ENCODE assay signal across 15 cellular contexts in genomic region chr4:26887143-26887542, GRCh38. TPM values are rescaled to one million over a fixed set of nuclear protein-coding genes. Genes with fewer than 3 reads are reported as not detected.
DNase-seq lines count a peak whose midpoint lies in the region; ATAC-seq and TF ChIP-seq lines count a peak whose summit lies in the region.
"Had no signal": no experiment of that assay in that cellular context is flagged by ENCODE, and none has a peak within 500 bp of the region (broad histone marks: within the 10 kb centered on the region; RNA-seq: fewer than 3 reads in every experiment).

No MANE protein-coding gene starts in this region.

- peak overlapping the region; percentile 95 for H3K27ac ChIP-seq in OCI-LY7 (ENCODE audit: low read depth, low read length, poor library complexity, severe bottlenecking)
- H3K27ac ChIP-seq: A549, parathyroid adenoma had no signal

- BruUV-seq in OCI-LY7 (replicated peaks; lab: Mats Ljungman, UMichigan): no TSS peak

- H3K4me1 ChIP-seq in OCI-LY7 (ENCODE audit: insufficient read depth, low read length, poor library complexity, severe bottlenecking): peaks cover 52% of the 10 kb centered on the region
- H3K4me1 ChIP-seq: A549, parathyroid adenoma had no signal

- TF ChIP-seq CTCF in OCI-LY7 (conservative IDR thresholded peaks at IDR 0.05; ENCODE audit: low read length): no peak

- H3K79me2 ChIP-seq in OCI-LY7 (ENCODE audit: insufficient read depth, low read depth, low read length): peaks cover 100% of the 10 kb centered on the region
- H3K79me2 ChIP-seq: parathyroid adenoma had no signal

- H3K4me3 ChIP-seq in OCI-LY7 (ENCODE audit: low read depth, low read length, poor library complexity, severe bottlenecking): peak overlapping the region; percentile 61
- H3K4me3 ChIP-seq: A549, esophagus squamous epithelium had no signal

- H2AFZ ChIP-seq in OCI-LY7 (ENCODE audit: low read length): no peak overlapping the region
- H2AFZ ChIP-seq: parathyroid adenoma had no signal

- peak overlapping the region; percentile 94 for H3K27ac Mint-ChIP-seq in activated CD8-positive, alpha-beta memory T cell treated with anti-CD3 and anti-CD28 coated beads, Interleukin-2, amount 10 ng/mL, durations not matched to agents 7 days and 5 days
- peak overlapping the region; percentile 89 for H3K27ac Mint-ChIP-seq in activated naive CD8-positive, alpha-beta T cell treated with anti-CD3 and anti-CD28 coated beads, Interleukin-2, amount 50 U/mL, for 24 hours
- H3K27ac Mint-ChIP-seq in natural killer cell treated with Interleukin-12 subunit alpha and Interleukin-12 subunit beta and Interleukin-15 and Interleukin-18, amount 100 ng/mL, for 72 hours: peak overlapping the region; percentile 90 to 94
- H3K27ac Mint-ChIP-seq: WTC11 had no signal

- H3K4me3 Mint-ChIP-seq in activated CD8-positive, alpha-beta memory T cell treated with anti-CD3 and anti-CD28 coated beads, Interleukin-2, amount 10 ng/mL, durations not matched to agents 7 days and 5 days: peak overlapping the region; percentile 63
- H3K4me3 Mint-ChIP-seq in activated naive CD8-positive, alpha-beta T cell treated with anti-CD3 and anti-CD28 coated beads, Interleukin-2, amount 50 U/mL, for 24 hours: peak overlapping the region; percentile 62
- peak overlapping the region; percentile 86 for H3K4me3 Mint-ChIP-seq in natural killer cell treated with Interleukin-12 subunit alpha and Interleukin-12 subunit beta and Interleukin-15 and Interleukin-18, amount 100 ng/mL, for 72 hours
- H3K4me3 Mint-ChIP-seq: WTC11 had no signal

- H3K36me3 Mint-ChIP-seq in activated CD8-positive, alpha-beta memory T cell treated with anti-CD3 and anti-CD28 coated beads, Interleukin-2, amount 10 ng/mL, durations not matched to agents 7 days and 5 days: peaks cover 34% of the 10 kb centered on the region
- H3K36me3 Mint-ChIP-seq in activated naive CD8-positive, alpha-beta T cell treated with anti-CD3 and anti-CD28 coated beads, Interleukin-2, amount 50 U/mL, for 24 hours (ENCODE audit: low read depth): peaks cover 13% of the 10 kb centered on the region
- H3K36me3 Mint-ChIP-seq in natural killer cell treated with Interleukin-12 subunit alpha and Interleukin-12 subunit beta and Interleukin-15 and Interleukin-18, amount 100 ng/mL, for 72 hours: peaks cover 4% of the 10 kb centered on the region

- peaks cover 24% of the 10 kb centered on the region; the same call in 1 of the 2 replicates for H3K9me3 ChIP-seq in OCI-LY7 (ENCODE audit: low read length)
- H3K9me3 ChIP-seq: A549, esophagus squamous epithelium had no signal

- H3K27me3 Mint-ChIP-seq in activated CD8-positive, alpha-beta memory T cell treated with anti-CD3 and anti-CD28 coated beads, Interleukin-2, amount 10 ng/mL, durations not matched to agents 7 days and 5 days: no peaks in the 10 kb centered on the region
- H3K27me3 Mint-ChIP-seq in activated naive CD8-positive, alpha-beta T cell treated with anti-CD3 and anti-CD28 coated beads, Interleukin-2, amount 50 U/mL, for 24 hours: no peaks in the 10 kb centered on the region
- no peaks in the 10 kb centered on the region for H3K27me3 Mint-ChIP-seq in natural killer cell treated with Interleukin-12 subunit alpha and Interleukin-12 subunit beta and Interleukin-15 and Interleukin-18, amount 100 ng/mL, for 72 hours

- H3K9me2 ChIP-seq in OCI-LY7 (ENCODE audit: insufficient read depth, low read length): no peaks in the 10 kb centered on the region

- intact Hi-C loops in OCI-LY7 (cut with micrococcal nuclease; ENCODE audit: unreplicated experiment): no loop called here

- no peak for DNase-seq in activated CD8-positive, alpha-beta memory T cell treated with anti-CD3 and anti-CD28 coated beads, Interleukin-2, amount 10 ng/mL, durations not matched to agents 7 days and 5 days
- DNase-seq in activated CD8-positive, alpha-beta memory T cell treated with anti-CD3 and anti-CD28 coated beads for 24 hours: no peak
- DNase-seq in OCI-LY7 (ENCODE audit: low spot score) (no peak), SIG-M5 treated with dmso at 0.1 percent for 504 hours (lab: John Stamatoyannopoulos, UW; ENCODE audit: unreplicated experiment) (no peak)
- DNase-seq in activated naive CD8-positive, alpha-beta T cell treated with anti-CD3 and anti-CD28 coated beads, Interleukin-2, amount 50 U/mL, for 24 hours: no peak
- no peak for DNase-seq in natural killer cell treated with Interleukin-12 subunit alpha and Interleukin-12 subunit beta and Interleukin-15 and Interleukin-18, amount 100 ng/mL, for 72 hours (ENCODE audit: low spot score)
- DNase-seq: COR-L47, esophagus squamous epithelium, glutamatergic neuron, islet precursor cell had no signal

- peaks cover 3% of the 10 kb centered on the region for H3K9me3 Mint-ChIP-seq in activated CD8-positive, alpha-beta memory T cell treated with anti-CD3 and anti-CD28 coated beads, Interleukin-2, amount 10 ng/mL, durations not matched to agents 7 days and 5 days (ENCODE audit: low read depth)
- no peaks in the 10 kb centered on the region for H3K9me3 Mint-ChIP-seq in activated naive CD8-positive, alpha-beta T cell treated with anti-CD3 and anti-CD28 coated beads, Interleukin-2, amount 50 U/mL, for 24 hours
- peaks cover 6% of the 10 kb centered on the region for H3K9me3 Mint-ChIP-seq in natural killer cell treated with Interleukin-12 subunit alpha and Interleukin-12 subunit beta and Interleukin-15 and Interleukin-18, amount 100 ng/mL, for 72 hours

- CTCF ChIA-PET in activated CD8-positive, alpha-beta memory T cell treated with anti-CD3 and anti-CD28 coated beads, Interleukin-2, amount 10 ng/mL, durations not matched to agents 7 days and 5 days (lab: Charles Lee): interaction anchor here (0.7 to 3.4 kb wide), 8 partner anchors 14 to 114 kb away, joined by 3 to 23 read pairs (median 3); partner anchors contain the start of gene STIM2
- CTCF ChIA-PET in OCI-LY7 (lab: Charles Lee; ENCODE audit: unreplicated experiment): interaction anchor here (0.6 to 1.7 kb wide), 4 partner anchors 21 to 119 kb away, joined by 3 to 6 read pairs (median 4); no protein-coding TSS in a partner anchor

- peaks cover 54% of the 10 kb centered on the region for H3K36me3 ChIP-seq in OCI-LY7 (ENCODE audit: insufficient read depth, low read length)
- H3K36me3 ChIP-seq: esophagus squamous epithelium had no signal

- ATAC-seq in activated CD8-positive, alpha-beta memory T cell treated with anti-CD3 and anti-CD28 coated beads, Interleukin-2, amount 10 ng/mL, durations not matched to agents 7 days and 5 days: peak; percentile 8
- ATAC-seq in activated naive CD8-positive, alpha-beta T cell treated with anti-CD3 and anti-CD28 coated beads, Interleukin-2, amount 50 U/mL, for 24 hours: no peak
- no peak for ATAC-seq in natural killer cell treated with Interleukin-12 subunit alpha and Interleukin-12 subunit beta and Interleukin-15 and Interleukin-18, amount 100 ng/mL, for 72 hours
- ATAC-seq in HG03571 (IDR thresholded peaks at IDR 0.05; ENCODE audit: unreplicated experiment) (no peak), esophagus mucosa (no peak)
- ATAC-seq: A549, WTC11 had no signal

- POLR2A ChIA-PET in OCI-LY7 (lab: Charles Lee): interaction anchor here (0.6 to 7.5 kb wide), 28 partner anchors 9 to 1319 kb away, joined by 3 to 110 read pairs (median 6); partner anchors contain the start of gene STIM2

- peaks cover 59% of the 10 kb centered on the region for H3K4me1 Mint-ChIP-seq in activated CD8-positive, alpha-beta memory T cell treated with anti-CD3 and anti-CD28 coated beads, Interleukin-2, amount 10 ng/mL, durations not matched to agents 7 days and 5 days
- peaks cover 76% of the 10 kb centered on the region for H3K4me1 Mint-ChIP-seq in activated naive CD8-positive, alpha-beta T cell treated with anti-CD3 and anti-CD28 coated beads, Interleukin-2, amount 50 U/mL, for 24 hours
- H3K4me1 Mint-ChIP-seq in natural killer cell treated with Interleukin-12 subunit alpha and Interleukin-12 subunit beta and Interleukin-15 and Interleukin-18, amount 100 ng/mL, for 72 hours (ENCODE audit: low read depth in 2 of 2): peaks cover 51 to 62% of the 10 kb centered on the region in 2 donors

- H3K4me2 ChIP-seq in OCI-LY7 (ENCODE audit: low read length): peak overlapping the region; percentile 94
- H3K4me2 ChIP-seq: A549 had no signal

- peaks cover 9% of the 10 kb centered on the region for H4K20me1 ChIP-seq in OCI-LY7 (ENCODE audit: insufficient read depth, low read length)

RNA-seq across cellular contexts. Expression of gene STIM2, which starts 26.5 kb away (rescaled TPM):
- total RNA-seq in activated CD8-positive, alpha-beta memory T cell treated with anti-CD3 and anti-CD28 coated beads, Interleukin-2, amount 10 ng/mL, durations not matched to agents 7 days and 5 days: 10 to 100 TPM; 54.6 to 66.3 TPM
- 108 and 122 TPM in 2 replicates for total RNA-seq in OCI-LY7 (2014; rRNA removed; shearing (Covaris generic))
- total RNA-seq in OCI-LY7 (2022) (309 and 368 TPM in 2 replicates), esophagus mucosa (7.1 TPM)
- total RNA-seq in natural killer cell treated with Interleukin-12 subunit alpha and Interleukin-12 subunit beta and Interleukin-15 and Interleukin-18, amount 100 ng/mL, for 72 hours: 10 to 100 TPM; 55.5 to 57.9 TPM
